In genomic region chr22:27990879-27991278, GRCh38 we compare ENCODE assay signal across 8 cellular contexts.
A peak's percentile ranks its signal among the peaks of the same experiment; 100 is the strongest.
DNase-seq lines count a peak whose midpoint lies in the region; ATAC-seq lines count a peak whose summit lies in the region.

No MANE protein-coding gene starts in this region.

- H3K18ac ChIP-seq in mesenchymal stem cell (ENCODE audit: low read depth in 1 of 2, low read length in 2 of 2): peak overlapping the region in 1 of 2 experiments; percentile 23

- no peaks in the 10 kb centered on the region for H3K79me1 ChIP-seq in mesenchymal stem cell (replicated peaks; ENCODE audit: low read length, poor library complexity, severe bottlenecking)

- peaks cover 25% of the 10 kb centered on the region for H3K4me1 ChIP-seq in mesenchymal stem cell (ENCODE audit: control insufficient read depth, insufficient read depth, low read depth, low read length)

- H4K91ac ChIP-seq in mesenchymal stem cell (ENCODE audit: low read length): peak overlapping the region; percentile 84

- H4K8ac ChIP-seq in mesenchymal stem cell (ENCODE audit: low read length): peak overlapping the region; percentile 76

- WGBS in mesenchymal stem cell: 34% methylated on average over 12 of the region's 12 CpGs

- H2BK120ac ChIP-seq in mesenchymal stem cell (ENCODE audit: low read depth, low read length): peak overlapping the region; percentile 42

- no peaks in the 10 kb centered on the region for H3K9me3 ChIP-seq in mesenchymal stem cell (ENCODE audit: control insufficient read depth, low read length)

- peak overlapping the region; percentile 70 for H3K9ac ChIP-seq in mesenchymal stem cell (ENCODE audit: low read length)

- peaks cover 57 to 66% of the 10 kb centered on the region in 2 experiments for H3K36me3 ChIP-seq in mesenchymal stem cell (ENCODE audit: control insufficient read depth in 1 of 2, insufficient read depth in 2 of 2, low read depth in 1 of 2, low read length in 2 of 2)

- no peak for ATAC-seq in GM21619 (IDR thresholded peaks at IDR 0.05; ENCODE audit: unreplicated experiment)

- H3K14ac ChIP-seq in mesenchymal stem cell (ENCODE audit: low read length in 2 of 2): no peak overlapping the region

- H3K4me3 ChIP-seq in mesenchymal stem cell (ENCODE audit: insufficient read depth in 1 of 2, low read depth in 1 of 2, low read length in 2 of 2): peak overlapping the region in 1 of 2 experiments; percentile 19

- no peak overlapping the region for H2BK5ac ChIP-seq in mesenchymal stem cell (ENCODE audit: low read depth, low read length, poor library complexity, severe bottlenecking)

- H3K27me3 ChIP-seq in mesenchymal stem cell (ENCODE audit: control insufficient read depth in 1 of 2, insufficient read depth in 1 of 2, low read length in 2 of 2): no peaks in the 10 kb centered on the region

- no peak overlapping the region for H3K4ac ChIP-seq in mesenchymal stem cell (ENCODE audit: low read depth in 1 of 2, low read length in 2 of 2)

- in situ Hi-C loops in Caki2 (cut with HindIII; ENCODE audit: low pct_unique_long_range_greater_than_20kb, low sequenced_read_pairs) (no loop called here), KBM-7 (cut with MboI; ENCODE audit: low pct_unique_long_range_greater_than_20kb, low sequenced_read_pairs) (no loop called here)

- DNase-seq in Caki2 (ENCODE audit: low read depth): peak; percentile 22
- peak; percentile 45 for DNase-seq in KBM-7
- peak; percentile 64 for DNase-seq in dermis blood vessel endothelial cell
- DNase-seq in mesenchymal stem cell: peak; percentile 49
- DNase-seq in midbrain (lab: John Stamatoyannopoulos, UW): no peak
- DNase-seq in NOMO-1 treated with dmso at 0.1 percent for 144 hours (lab: John Stamatoyannopoulos, UW; ENCODE audit: unreplicated experiment): no peak
- DNase-seq in cerebellar nuclear complex (lab: John Stamatoyannopoulos, UW): no peak

- no peak overlapping the region for H2AFZ ChIP-seq in mesenchymal stem cell (ENCODE audit: low read depth, low read length)

- no peak overlapping the region for H3K23ac ChIP-seq in mesenchymal stem cell (ENCODE audit: low read length in 2 of 2)

- H3K4me2 ChIP-seq in mesenchymal stem cell (ENCODE audit: low read length, poor library complexity, severe bottlenecking): no peak overlapping the region

- H3K27ac ChIP-seq in mesenchymal stem cell (ENCODE audit: low read length, poor library complexity, severe bottlenecking): no peak overlapping the region

- H2BK12ac ChIP-seq in mesenchymal stem cell (ENCODE audit: low read length in 2 of 2): peak overlapping the region in 1 of 2 experiments; percentile 77

- H2AK5ac ChIP-seq in mesenchymal stem cell (ENCODE audit: low read length, severe bottlenecking): peak overlapping the region; percentile 51

- H2BK15ac ChIP-seq in mesenchymal stem cell (ENCODE audit: low read depth, poor library complexity, severe bottlenecking): peak overlapping the region; percentile 71

Comparison
In these comparisons a context has a peak if more than half of its experiments do, and no peak if none do; other contexts are left out.
1. DNase-seq: peak in Caki2 (single experiment), KBM-7 (single experiment), dermis blood vessel endothelial cell (single experiment) and mesenchymal stem cell (single experiment); none in midbrain (single experiment), NOMO-1 treated with dmso at 0.1 percent for 144 hours (single experiment) and cerebellar nuclear complex (0 of 2).